Comparison of ENCODE assay signal across 1 cellular context in genomic region chr4:48047421-48047844, GRCh38.
TF ChIP-seq lines count a peak whose summit lies in the region.

No MANE protein-coding gene starts in this region.

TF ChIP-seq in GM12878, 131 proteins besides CTCF, POLR2A, EP300 and RAD21 (continued from another document and continues in another):
- TF ChIP-seq MEF2A (IDR thresholded peaks at IDR 0.05; ENCODE audit: insufficient read depth, low read depth, low read length) (peak; percentile 85), ASH2L (IDR thresholded peaks at IDR 0.05; ENCODE audit: borderline replicate concordance, low read depth) (no peak), SMAD1 (IDR thresholded peaks at IDR 0.05; ENCODE audit: low read depth, partially characterized antibody) (no peak), HDAC2 (IDR thresholded peaks at IDR 0.05) (no peak), NFXL1 (IDR thresholded peaks at IDR 0.05; ENCODE audit: borderline replicate concordance) (no peak), SP1 (IDR thresholded peaks at IDR 0.05; ENCODE audit: low read depth, low read length) (no peak), ZNF687 (IDR thresholded peaks at IDR 0.05) (no peak), SRF (IDR thresholded peaks at IDR 0.05; ENCODE audit: low read depth in 2 of 2, low read length in 2 of 2) (no peak), TCF3 (IDR thresholded peaks at IDR 0.05; ENCODE audit: borderline replicate concordance, insufficient read depth, low read depth, low read length) (peak; percentile 78; the same call in 1 of the 2 replicates), CHD4 (IDR thresholded peaks at IDR 0.05) (no peak), IRF3 (IDR thresholded peaks at IDR 0.05) (no peak), SIN3A (IDR thresholded peaks at IDR 0.05; ENCODE audit: low read depth, low read length) (no peak), STAT1 (conservative IDR thresholded peaks at IDR 0.05) (no peak), CHD1 (IDR thresholded peaks at IDR 0.05; ENCODE audit: low read depth, low read length) (no peak), NRF1 (conservative IDR thresholded peaks at IDR 0.05; ENCODE audit: low read depth, low read length) (no peak), SUZ12 (IDR thresholded peaks at IDR 0.05; ENCODE audit: unreplicated experiment) (no peak), NR2C1 (IDR thresholded peaks at IDR 0.05) (no peak), KLF5 (IDR thresholded peaks at IDR 0.05; ENCODE audit: partially characterized antibody) (no peak), FOS (IDR thresholded peaks at IDR 0.05; ENCODE audit: borderline replicate concordance, extremely low read depth, insufficient read length) (no peak), BHLHE40 (IDR thresholded peaks at IDR 0.05; ENCODE audit: borderline replicate concordance in 1 of 2, low read depth in 2 of 2, low read length in 1 of 2) (peak; percentile 90 to 94), RBBP5 (conservative IDR thresholded peaks at IDR 0.05) (no peak), FOXK2 (IDR thresholded peaks at IDR 0.05) (no peak), ZNF274 (IDR thresholded peaks at IDR 0.05; ENCODE audit: insufficient read depth, insufficient read length) (no peak), CEBPB (IDR thresholded peaks at IDR 0.05; ENCODE audit: borderline replicate concordance in 1 of 2, low read depth in 2 of 2, low read length in 2 of 2) (no peak), ESRRA (IDR thresholded peaks at IDR 0.05; ENCODE audit: low read length) (no peak), NR2C2 (IDR thresholded peaks at IDR 0.05; ENCODE audit: borderline replicate concordance, control insufficient read depth, insufficient read length, low read depth) (no peak), TCF7 (IDR thresholded peaks at IDR 0.05; ENCODE audit: borderline replicate concordance) (peak; percentile 49; the same call in 1 of the 2 replicates), RUNX3 (IDR thresholded peaks at IDR 0.05; ENCODE audit: low read length) (peak; percentile 100), RAD51 (IDR thresholded peaks at IDR 0.05) (no peak), E2F8 (IDR thresholded peaks at IDR 0.05; ENCODE audit: low read depth, partially characterized antibody) (peak; percentile 45), BMI1 (IDR thresholded peaks at IDR 0.05; ENCODE audit: borderline replicate concordance) (peak; percentile 85), POLR2AphosphoS5 (IDR thresholded peaks at IDR 0.05; ENCODE audit: low read length) (no peak), NKRF (conservative IDR thresholded peaks at IDR 0.05) (no peak), ZZZ3 (IDR thresholded peaks at IDR 0.05; ENCODE audit: control insufficient read depth, insufficient read length, low read depth) (no peak), ATF7 (IDR thresholded peaks at IDR 0.05; ENCODE audit: low read depth) (peak; percentile 78), CBX3 (IDR thresholded peaks at IDR 0.05; ENCODE audit: borderline replicate concordance, low read depth) (no peak), RCOR1 (conservative IDR thresholded peaks at IDR 0.05; ENCODE audit: low read depth, low read length) (peak; percentile 94; the same call in 1 of the 2 replicates), LARP7 (IDR thresholded peaks at IDR 0.05) (no peak), PML (IDR thresholded peaks at IDR 0.05; ENCODE audit: low read length) (0 out of 2 replicates have a peak, but pooled peaks have one; percentile 77), SREBF2 (IDR thresholded peaks at IDR 0.05; ENCODE audit: low read length) (no peak), ZNF207 (IDR thresholded peaks at IDR 0.05; ENCODE audit: borderline replicate concordance) (peak; percentile 65; the same call in 1 of the 2 replicates), ELK1 (IDR thresholded peaks at IDR 0.05; ENCODE audit: low read depth, low read length) (no peak), BRCA1 (IDR thresholded peaks at IDR 0.05; ENCODE audit: low read depth, low read length) (no peak), USF1 (IDR thresholded peaks at IDR 0.05; ENCODE audit: borderline replicate concordance, extremely low read length, insufficient read depth, low read depth, low read length) (no peak), SMARCA5 (IDR thresholded peaks at IDR 0.05) (no peak), HCFC1 (IDR thresholded peaks at IDR 0.05; ENCODE audit: low read length) (no peak), YY1 (IDR thresholded peaks at IDR 0.05; ENCODE audit: low read depth, low read length) (no peak), IRF4 (IDR thresholded peaks at IDR 0.05; ENCODE audit: low read depth, low read length) (peak; percentile 98), NR2F1 (conservative IDR thresholded peaks at IDR 0.05) (peak; percentile 79), TAF1 (IDR thresholded peaks at IDR 0.05; ENCODE audit: borderline replicate concordance, low read depth, low read length) (no peak), CHD2 (IDR thresholded peaks at IDR 0.05; ENCODE audit: borderline replicate concordance, low read depth, low read length) (peak; percentile 53; the same call in 1 of the 2 replicates), EGR1 (IDR thresholded peaks at IDR 0.05; ENCODE audit: borderline replicate concordance in 1 of 2, low read depth in 2 of 2, low read length in 2 of 2) (no peak), WRNIP1 (IDR thresholded peaks at IDR 0.05; ENCODE audit: borderline replicate concordance, low read depth, low read length) (no peak), SKIL (IDR thresholded peaks at IDR 0.05; ENCODE audit: low read depth, poor library complexity, severe bottlenecking) (peak; percentile 92), POLR2AphosphoS2 (IDR thresholded peaks at IDR 0.05; ENCODE audit: low read depth, low read length) (no peak), YBX1 (IDR thresholded peaks at IDR 0.05) (no peak), MTA3 (IDR thresholded peaks at IDR 0.05; ENCODE audit: borderline replicate concordance, low read length) (peak; percentile 97), FOXM1 (IDR thresholded peaks at IDR 0.05; ENCODE audit: low read depth, low read length) (peak; percentile 97), TCF12 (IDR thresholded peaks at IDR 0.05; ENCODE audit: low read depth, low read length) (peak; percentile 81)
